Comparison of ENCODE assay signal across 19 cellular contexts in the genomic region with DNA sequence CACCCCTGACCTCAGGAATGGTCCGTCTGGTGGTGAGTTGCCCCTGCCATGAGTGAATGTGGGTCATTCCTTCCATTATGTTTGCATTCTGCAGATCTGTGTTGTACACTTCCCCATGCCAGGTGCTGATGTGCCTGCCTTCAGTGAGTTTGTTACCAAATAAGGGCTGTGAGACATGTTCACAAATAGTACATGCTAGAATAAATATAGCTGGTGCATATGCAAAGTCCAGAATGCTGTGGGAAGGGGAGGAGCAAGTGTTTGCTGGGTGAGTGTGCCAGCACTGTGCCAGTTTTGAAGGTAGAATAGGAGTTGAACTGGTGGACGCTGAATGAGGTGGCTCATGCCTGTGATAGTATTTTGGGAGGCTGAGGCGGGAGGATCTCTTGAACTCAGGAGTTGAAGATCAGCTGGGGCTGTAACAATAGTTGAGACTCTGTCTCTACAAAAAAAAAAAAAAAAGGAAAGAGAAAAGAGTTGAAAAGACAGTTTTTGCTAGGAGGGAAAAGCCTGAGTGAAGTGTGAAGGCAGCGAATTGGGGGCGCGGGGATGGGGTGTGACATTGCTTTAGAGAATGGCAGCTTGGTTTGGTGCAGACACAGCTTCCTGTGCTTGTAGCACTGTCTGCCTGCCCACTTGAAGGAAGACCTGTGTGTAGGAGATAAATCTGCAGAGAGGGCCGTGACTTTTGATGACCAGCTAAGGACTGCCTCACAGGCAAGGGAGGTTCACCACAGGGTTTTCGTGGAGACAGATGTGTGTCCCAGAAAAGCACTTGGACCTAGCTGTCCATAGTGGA.
A peak's percentile ranks its signal among the peaks of the same experiment; 100 is the strongest.
DNase-seq lines count a peak whose midpoint lies in the region; ATAC-seq, FAIRE-seq and TF ChIP-seq lines count a peak whose summit lies in the region.
"Had no signal": no experiment of that assay in that cellular context is flagged by ENCODE, and none has a peak within 500 bp of the region (broad histone marks: within the 10 kb centered on the region; RNA-seq: fewer than 3 reads in every experiment).

No MANE protein-coding gene starts in this region.

- H3K27ac Mint-ChIP-seq in endothelial cell (ENCODE audit: unreplicated experiment) = no peak overlapping the region
- no peak overlapping the region for H3K27ac Mint-ChIP-seq in stimulated activated effector memory CD8-positive, alpha-beta T cell treated with anti-CD3 and anti-CD28 coated beads, Interleukin-12 subunit alpha, Interleukin-12 subunit beta, amount 100 ng/mL, for 72 hours
- H3K27ac Mint-ChIP-seq in HFFc6 = no peak overlapping the region
- H3K27ac Mint-ChIP-seq: activated T-helper 2 cell treated with anti-CD3 and anti-CD28 coated beads, Interferon-gamma antibody, Interleukin-2, Interleukin-4, amounts not matched to agents 10 μg/mL and 5 μg/mL and 100 μg/mL, durations not matched to agents 14 hours and 24 hours and 36 hours; B cell had no signal

- intact Hi-C loops in left cardiac atrium (cut with DNase I) = no loop called here

- no peak for TF ChIP-seq POLR2A in H54 (IDR thresholded peaks at IDR 0.05; ENCODE audit: low read depth, low read length)

- H3K4me1 Mint-ChIP-seq in endothelial cell (ENCODE audit: unreplicated experiment) = peaks cover 30% of the 10 kb centered on the region
- no peaks in the 10 kb centered on the region for H3K4me1 Mint-ChIP-seq in stimulated activated effector memory CD8-positive, alpha-beta T cell treated with anti-CD3 and anti-CD28 coated beads, Interleukin-12 subunit alpha, Interleukin-12 subunit beta, amount 100 ng/mL, for 72 hours
- H3K4me1 Mint-ChIP-seq in HFFc6 (ENCODE audit: low read depth) = peaks cover 17% of the 10 kb centered on the region
- H3K4me1 Mint-ChIP-seq: B cell had no signal

- no peaks in the 10 kb centered on the region for H3K9me3 Mint-ChIP-seq in endothelial cell (ENCODE audit: unreplicated experiment)
- no peaks in the 10 kb centered on the region for H3K9me3 Mint-ChIP-seq in stimulated activated effector memory CD8-positive, alpha-beta T cell treated with anti-CD3 and anti-CD28 coated beads, Interleukin-12 subunit alpha, Interleukin-12 subunit beta, amount 100 ng/mL, for 72 hours
- no peaks in the 10 kb centered on the region for H3K9me3 Mint-ChIP-seq in HFFc6
- H3K9me3 Mint-ChIP-seq: activated T-helper 2 cell treated with anti-CD3 and anti-CD28 coated beads, Interferon-gamma antibody, Interleukin-2, Interleukin-4, amounts not matched to agents 10 μg/mL and 5 μg/mL and 100 μg/mL, durations not matched to agents 14 hours and 24 hours and 36 hours had no signal

- FAIRE-seq in HTR-8/SVneo (lab: Jason Lieb, UNC) (peak; percentile 81), H54 (lab: Jason Lieb, UNC) (no peak)
- FAIRE-seq: GM18507 had no signal

- peak; percentile 45 for ATAC-seq in stimulated activated effector memory CD8-positive, alpha-beta T cell treated with anti-CD3 and anti-CD28 coated beads, Interleukin-12 subunit alpha, Interleukin-12 subunit beta, amount 100 ng/mL, for 72 hours
- ATAC-seq in left cardiac atrium (no peak), GM19467 (IDR thresholded peaks at IDR 0.05; ENCODE audit: unreplicated experiment) (no peak)

- DNase-seq in HTR-8/SVneo (ENCODE audit: insufficient read length, low spot score) = no peak
- peak; percentile 39 for DNase-seq in RPMI7951 (ENCODE audit: low read depth)
- DNase-seq in endothelial cell (ENCODE audit: low spot score) = no peak
- DNase-seq in stimulated activated effector memory CD8-positive, alpha-beta T cell treated with anti-CD3 and anti-CD28 coated beads, Interleukin-12 subunit alpha, Interleukin-12 subunit beta, amount 100 ng/mL, for 72 hours (ENCODE audit: low spot score in 2 of 2) = no peak
- no peak for DNase-seq in left cardiac atrium
- no peak for DNase-seq in H54 (ENCODE audit: insufficient read length, low spot score)
- no peak for DNase-seq in HFFc6
- DNase-seq: esophagus squamous epithelium; NCI-H1417 treated with DMSO at 0.1 percent for 48 hours; NCI-H526 treated with DMSO at 0.1 percent for 48 hours; nucleus accumbens; retina; SJCRH30; stimulated activated naive CD4-positive, alpha-beta T cell; upper lobe of left lung had no signal

- peaks cover 4% of the 10 kb centered on the region for H3K27me3 Mint-ChIP-seq in endothelial cell (ENCODE audit: unreplicated experiment)
- peaks cover 29% of the 10 kb centered on the region for H3K27me3 Mint-ChIP-seq in HFFc6 (ENCODE audit: insufficient read depth)

- H3K4me3 Mint-ChIP-seq in endothelial cell (ENCODE audit: unreplicated experiment) = peak overlapping the region; percentile 22
- H3K4me3 Mint-ChIP-seq in stimulated activated effector memory CD8-positive, alpha-beta T cell treated with anti-CD3 and anti-CD28 coated beads, Interleukin-12 subunit alpha, Interleukin-12 subunit beta, amount 100 ng/mL, for 72 hours = no peak overlapping the region
- H3K4me3 Mint-ChIP-seq in HFFc6 = no peak overlapping the region
- H3K4me3 Mint-ChIP-seq: B cell had no signal

- H3K36me3 Mint-ChIP-seq in endothelial cell (ENCODE audit: low read depth, unreplicated experiment) = no peaks in the 10 kb centered on the region
- H3K36me3 Mint-ChIP-seq in stimulated activated effector memory CD8-positive, alpha-beta T cell treated with anti-CD3 and anti-CD28 coated beads, Interleukin-12 subunit alpha, Interleukin-12 subunit beta, amount 100 ng/mL, for 72 hours = no peaks in the 10 kb centered on the region
- no peaks in the 10 kb centered on the region for H3K36me3 Mint-ChIP-seq in HFFc6 (ENCODE audit: low read depth)

- TF ChIP-seq CTCF in endothelial cell (IDR thresholded peaks at IDR 0.05; ENCODE audit: unreplicated experiment) (no peak), HFFc6 (IDR thresholded peaks at IDR 0.05) (no peak)
